In the genomic region with DNA sequence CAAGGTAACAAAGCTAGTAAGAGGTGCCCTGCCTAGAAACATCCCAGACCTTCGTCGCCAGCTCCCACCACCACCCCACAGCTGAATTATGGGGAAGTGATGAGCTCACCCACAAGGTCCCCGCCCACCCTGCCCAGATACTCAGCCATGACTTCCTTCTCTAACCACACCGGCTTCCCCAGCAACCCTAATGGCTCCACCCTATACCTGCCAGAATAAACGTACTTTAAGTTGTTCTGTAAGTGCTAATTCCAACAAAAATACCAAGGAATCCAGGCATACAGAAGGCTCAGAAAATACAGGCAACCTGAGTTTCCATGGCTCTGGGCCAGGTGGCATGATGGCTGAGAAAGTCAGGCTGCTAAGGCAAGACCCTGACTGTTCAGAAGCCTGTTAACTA, we compare ENCODE assay signal across 11 cellular contexts. TPM values are rescaled to one million over a fixed set of nuclear protein-coding genes. Genes with fewer than 3 reads are reported as not detected.
DNase-seq lines count a peak whose midpoint lies in the region; ATAC-seq and TF ChIP-seq lines count a peak whose summit lies in the region.
"Had no signal": no experiment of that assay in that cellular context is flagged by ENCODE, and none has a peak within 500 bp of the region (broad histone marks: within the 10 kb centered on the region; RNA-seq: fewer than 3 reads in every experiment).

No MANE protein-coding gene starts in this region.

- H3K27ac Mint-ChIP-seq in activated T-helper 17 cell treated with anti-CD3 and anti-CD28 coated beads, Interleukin-2, amount 50 U/mL, for 72 hours: peak overlapping the region; percentile 34
- peak overlapping the region; percentile 54 to 79 for H3K27ac Mint-ChIP-seq in natural killer cell treated with Interleukin-12 subunit alpha and Interleukin-12 subunit beta and Interleukin-15 and Interleukin-18, amount 100 ng/mL, for 72 hours

- no peak for TF ChIP-seq POLR2A in GM18505 (IDR thresholded peaks at IDR 0.05; ENCODE audit: borderline replicate concordance, extremely low read depth, insufficient read depth, insufficient read length)

- peak overlapping the region; percentile 48 for H3K4me3 Mint-ChIP-seq in activated T-helper 17 cell treated with anti-CD3 and anti-CD28 coated beads, Interleukin-2, amount 50 U/mL, for 72 hours
- peak overlapping the region; percentile 57 for H3K4me3 Mint-ChIP-seq in natural killer cell treated with Interleukin-12 subunit alpha and Interleukin-12 subunit beta and Interleukin-15 and Interleukin-18, amount 100 ng/mL, for 72 hours

- no peaks in the 10 kb centered on the region for H3K9me3 Mint-ChIP-seq in activated T-helper 17 cell treated with anti-CD3 and anti-CD28 coated beads, Interleukin-2, amount 50 U/mL, for 72 hours
- H3K9me3 Mint-ChIP-seq in natural killer cell treated with Interleukin-12 subunit alpha and Interleukin-12 subunit beta and Interleukin-15 and Interleukin-18, amount 100 ng/mL, for 72 hours: no peaks in the 10 kb centered on the region

- peaks cover 39% of the 10 kb centered on the region for H3K4me1 Mint-ChIP-seq in activated T-helper 17 cell treated with anti-CD3 and anti-CD28 coated beads, Interleukin-2, amount 50 U/mL, for 72 hours
- H3K4me1 Mint-ChIP-seq in natural killer cell treated with Interleukin-12 subunit alpha and Interleukin-12 subunit beta and Interleukin-15 and Interleukin-18, amount 100 ng/mL, for 72 hours (ENCODE audit: low read depth in 2 of 2): peaks cover 67% of the 10 kb centered on the region in 2 donors

- peak; percentile 78 for DNase-seq in NOMO-1 treated with DMSO at 0.1 percent for 48 hours (lab: John Stamatoyannopoulos, UW; ENCODE audit: unreplicated experiment)
- DNase-seq in natural killer cell treated with Interleukin-12 subunit alpha and Interleukin-12 subunit beta and Interleukin-15 and Interleukin-18, amount 100 ng/mL, for 72 hours (ENCODE audit: low spot score): no peak
- DNase-seq in EL: no peak
- DNase-seq in HuH-7.5 (ENCODE audit: low spot score): no peak
- DNase-seq: occipital lobe; stimulated activated CD4-positive, alpha-beta T cell treated with anti-CD3 and anti-CD28 coated beads, Interleukin-1b, Interleukin-23, amount 100 ng/mL, for 48 hours had no signal

- no peaks in the 10 kb centered on the region for H3K36me3 Mint-ChIP-seq in activated T-helper 17 cell treated with anti-CD3 and anti-CD28 coated beads, Interleukin-2, amount 50 U/mL, for 72 hours (ENCODE audit: low read depth)
- H3K36me3 Mint-ChIP-seq in natural killer cell treated with Interleukin-12 subunit alpha and Interleukin-12 subunit beta and Interleukin-15 and Interleukin-18, amount 100 ng/mL, for 72 hours: no peaks in the 10 kb centered on the region

- ATAC-seq in GM18505 (IDR thresholded peaks at IDR 0.05; ENCODE audit: unreplicated experiment): peak; percentile 55
- ATAC-seq in activated T-helper 17 cell treated with anti-CD3 and anti-CD28 coated beads, Interleukin-2, amount 50 U/mL, for 72 hours (replicated peaks): peak; percentile 36
- peak; percentile 59 to 60 for ATAC-seq in natural killer cell treated with Interleukin-12 subunit alpha and Interleukin-12 subunit beta and Interleukin-15 and Interleukin-18, amount 100 ng/mL, for 72 hours
- ATAC-seq in HG02610 (IDR thresholded peaks at IDR 0.05; ENCODE audit: unreplicated experiment): no peak

- no peaks in the 10 kb centered on the region for H3K27me3 Mint-ChIP-seq in activated T-helper 17 cell treated with anti-CD3 and anti-CD28 coated beads, Interleukin-2, amount 50 U/mL, for 72 hours
- H3K27me3 Mint-ChIP-seq in natural killer cell treated with Interleukin-12 subunit alpha and Interleukin-12 subunit beta and Interleukin-15 and Interleukin-18, amount 100 ng/mL, for 72 hours: no peaks in the 10 kb centered on the region

RNA-seq across cellular contexts. Expression of a gene that starts 39.1 kb away (rescaled TPM):
- total RNA-seq in activated T-helper 17 cell treated with anti-CD3 and anti-CD28 coated beads, Interleukin-2, amount 50 U/mL, for 72 hours: 1 to 10 TPM in 1 of 2 donors, under 1 TPM in 1; 0.26 to 1.3 TPM
- 1 to 10 TPM in 1 of 2 donors, under 1 TPM in 1; 0.93 to 2.6 TPM for total RNA-seq in natural killer cell treated with Interleukin-12 subunit alpha and Interleukin-12 subunit beta and Interleukin-15 and Interleukin-18, amount 100 ng/mL, for 72 hours
- total RNA-seq: fibroblast of villous mesenchyme, SJSA1 had no signal
